8 cellular contexts compared by ENCODE assay signal in genomic region chr1:36150296-36151132, GRCh38. TPM values are rescaled to one million over a fixed set of nuclear protein-coding genes. Genes with fewer than 3 reads are reported as not detected.
A peak's percentile ranks its signal among the peaks of the same experiment; 100 is the strongest.
DNase-seq lines count a peak whose midpoint lies in the region; ATAC-seq, FAIRE-seq and TF ChIP-seq lines count a peak whose summit lies in the region.

No MANE protein-coding gene starts in this region.

- H3K9me3 ChIP-seq in neutrophil (no peaks in the 10 kb centered on the region), thoracic aorta (no peaks in the 10 kb centered on the region)

- TF ChIP-seq CTCF in foreskin keratinocyte (conservative IDR thresholded peaks at IDR 0.05), result no peak
- TF ChIP-seq CTCF in neutrophil (IDR thresholded peaks at IDR 0.05), result peak; percentile 24
- TF ChIP-seq CTCF in thoracic aorta (IDR thresholded peaks at IDR 0.05), result no peak

- H3K4me3 ChIP-seq in neutrophil (ENCODE audit: low read depth in 1 of 2, low read length in 1 of 2) (peak overlapping the region; percentile 79 to 81), thoracic aorta (peak overlapping the region; percentile 79)

- ATAC-seq in foreskin keratinocyte (peak; percentile 72), thoracic aorta (ENCODE audit: insufficient number of reproducible peaks, low FRiP score, low read depth) (peak; percentile 45)

- H3K36me3 ChIP-seq in neutrophil (no peaks in the 10 kb centered on the region), thoracic aorta (no peaks in the 10 kb centered on the region)

- H3K27ac ChIP-seq in foreskin keratinocyte, result peak overlapping the region; percentile 99
- H3K27ac ChIP-seq in neutrophil, result peak overlapping the region; percentile 99
- H3K27ac ChIP-seq in thoracic aorta, result peak overlapping the region; percentile 96 to 97

- H3K27me3 ChIP-seq in foreskin keratinocyte (no peaks in the 10 kb centered on the region), neutrophil (no peaks in the 10 kb centered on the region), thoracic aorta (replicated peaks; ENCODE audit: insufficient read depth) (no peaks in the 10 kb centered on the region)

- peak; percentile 98 for DNase-seq in EH (ENCODE audit: low read depth)
- DNase-seq in H54 (ENCODE audit: insufficient read length, low spot score), result peak; percentile 89
- DNase-seq in M059J (ENCODE audit: low read depth), result peak; percentile 98
- DNase-seq in SHP77 (lab: John Stamatoyannopoulos, UW), result peak; percentile 90 to 91
- peak; percentile 78 for DNase-seq in activated naive CD4-positive, alpha-beta T cell treated with Interleukin-2 at 50 U/mL for 16 hours
- DNase-seq in foreskin keratinocyte, result peak; percentile 86 to 92
- peak; percentile 88 for DNase-seq in thoracic aorta (ENCODE audit: low spot score)

- peak; percentile 68 for FAIRE-seq in H54 (lab: Jason Lieb, UNC)

- TF ChIP-seq POLR2A in H54 (IDR thresholded peaks at IDR 0.05; ENCODE audit: low read depth, low read length), result peak; percentile 73

- H3K4me1 ChIP-seq in foreskin keratinocyte, result peaks cover 24% of the 10 kb centered on the region
- H3K4me1 ChIP-seq in neutrophil (ENCODE audit: control insufficient read depth in 1 of 2, insufficient read depth in 1 of 2, low read depth in 1 of 2, low read length in 1 of 2), result peaks cover 46 to 49% of the 10 kb centered on the region in 2 experiments
- peaks cover 42 to 60% of the 10 kb centered on the region in 2 donors for H3K4me1 ChIP-seq in thoracic aorta (ENCODE audit: control insufficient read depth in 1 of 2, low read depth in 2 of 2)

RNA-seq across cellular contexts. Expression of gene TRAPPC3, which starts 1.2 kb away (rescaled TPM):
- total RNA-seq in M059J (2014; rRNA removed; shearing (Covaris generic)), result 132 and 147 TPM in 2 replicates
- total RNA-seq in foreskin keratinocyte (115 and 121 TPM in 2 replicates), thoracic aorta (10 to 100 TPM; 78.5 to 92.3 TPM)
- 142 and 153 TPM in 2 replicates for polyA plus RNA-seq in foreskin keratinocyte

RNA-seq across cellular contexts. Expression of gene MAP7D1, which starts 5.4 kb away (rescaled TPM):
- total RNA-seq in M059J (2014; rRNA removed; shearing (Covaris generic)), result 176 and 265 TPM in 2 replicates
- 207 and 209 TPM in 2 replicates for total RNA-seq in foreskin keratinocyte
- 259 and 272 TPM in 2 replicates for polyA plus RNA-seq in foreskin keratinocyte
- 100 to 1,000 TPM; 170 to 186 TPM for total RNA-seq in thoracic aorta

RNA-seq across cellular contexts. Expression of gene COL8A2, which starts 25.5 kb away (rescaled TPM):
- total RNA-seq in M059J (2014; rRNA removed; shearing (Covaris generic)), result 1.7 and 2.2 TPM in 2 replicates
- total RNA-seq in foreskin keratinocyte, result 0.68 and 0.78 TPM in 2 replicates
- 0.27 and 0.41 TPM in 2 replicates for polyA plus RNA-seq in foreskin keratinocyte
- 100 to 1,000 TPM in 1 of 2 donors, 10 to 100 TPM in 1; 41.6 to 126 TPM for total RNA-seq in thoracic aorta

Comparison
In these comparisons a context has a peak if more than half of its experiments do, and no peak if none do; other contexts are left out.
1. Peak in every context shown above with its lines: DNase-seq, ATAC-seq, H3K4me3 ChIP-seq and H3K27ac ChIP-seq.
2. RNA of gene COL8A2, which starts 25.5 kb away (total RNA-seq): 41.6 to 126 TPM in thoracic aorta; 1.7 to 2.2 TPM in M059J and 0.68 to 0.78 TPM in foreskin keratinocyte; every median in the first group is over 10 times any median in the second.